ENCODE assay signal across 8 cellular contexts in genomic region chr7:4775281-4776159, GRCh38. TPM values are rescaled to one million over a fixed set of nuclear protein-coding genes. Genes with fewer than 3 reads are reported as not detected.
A peak's percentile ranks its signal among the peaks of the same experiment; 100 is the strongest.
DNase-seq lines count a peak whose midpoint lies in the region; ATAC-seq and TF ChIP-seq lines count a peak whose summit lies in the region.

TSS of gene AP5Z1 (plus strand) at chr7:4775623. CDS start at chr7:4775716, 93 bp downstream.

- H3K9me3 ChIP-seq in AG04450 (ENCODE audit: control insufficient read depth, insufficient read depth, low read length): no peaks in the 10 kb centered on the region; the same call in 1 of the 2 replicates
- H3K9me3 ChIP-seq in WERI-Rb-1 (ENCODE audit: severe bottlenecking): no peaks in the 10 kb centered on the region
- no peaks in the 10 kb centered on the region for H3K9me3 ChIP-seq in breast epithelium
- H3K9me3 ChIP-seq in iPS-18c (ENCODE audit: control insufficient read depth, insufficient read depth, low read length): no peaks in the 10 kb centered on the region
- H3K9me3 ChIP-seq in skeletal muscle tissue (ENCODE audit: control insufficient read depth in 3 of 3, low read length in 3 of 3): no peaks in the 10 kb centered on the region

- H3K4me3 ChIP-seq in AG04450 (ENCODE audit: low read depth, low read length) (peak within 1 kb of the TSS; percentile 98), WERI-Rb-1 (ENCODE audit: low read depth, low read length) (peak within 1 kb of the TSS; percentile 99), breast epithelium (peak within 1 kb of the TSS; percentile 67 to 91 (median 84)), iPS-18c (ENCODE audit: insufficient read depth, low read depth, low read length) (peak within 1 kb of the TSS; percentile 81), skeletal muscle tissue (ENCODE audit: low read length in 3 of 3) (peak within 1 kb of the TSS; percentile 89 to 98 (median 98))

- peak; percentile 93 for TF ChIP-seq POLR2A in breast epithelium (IDR thresholded peaks at IDR 0.05)

- H3K27me3 ChIP-seq in AG04450 (ENCODE audit: control insufficient read depth, insufficient read depth, low read length): no peaks in the 10 kb centered on the region
- H3K27me3 ChIP-seq in WERI-Rb-1 (ENCODE audit: insufficient read depth, low read depth, severe bottlenecking): no peaks in the 10 kb centered on the region
- no peaks in the 10 kb centered on the region for H3K27me3 ChIP-seq in breast epithelium
- H3K27me3 ChIP-seq in skeletal muscle tissue (ENCODE audit: control insufficient read depth in 3 of 3, insufficient read depth in 3 of 3, low read length in 3 of 3): no peaks in the 10 kb centered on the region

- H3K36me3 ChIP-seq in WERI-Rb-1 (no peaks in the 10 kb centered on the region), breast epithelium (no peaks in the 10 kb centered on the region), skeletal muscle tissue (ENCODE audit: control insufficient read depth in 3 of 3, insufficient read depth in 3 of 3, low read length in 3 of 3) (peaks cover 0 to 13% (median 6%) of the 10 kb centered on the region in 3 donors)

- H3K4me1 ChIP-seq in breast epithelium (peaks cover 0 to 7% of the 10 kb centered on the region in 2 donors), skeletal muscle tissue (ENCODE audit: control insufficient read depth in 3 of 3, insufficient read depth in 3 of 3, low read length in 3 of 3) (peaks cover 16 to 26% (median 20%) of the 10 kb centered on the region in 3 donors)

- POLR2A ChIA-PET in AG04450 (lab: Yijun Ruan, JAX): interaction anchor here (0.6 to 2.3 kb wide), 21 partner anchors 9 to 286 kb away, joined by 3 to 25 read pairs (median 4); partner anchors contain the start of gene FOXK1

- TF ChIP-seq CTCF in AG04450 (IDR thresholded peaks at IDR 0.05; ENCODE audit: low read depth, low read length) (no peak), WERI-Rb-1 (IDR thresholded peaks at IDR 0.05; ENCODE audit: low read depth, low read length) (no peak), breast epithelium (IDR thresholded peaks at IDR 0.05) (no peak)

- DNase-seq in AG04450 (ENCODE audit: low read depth, low spot score): peak; percentile 92
- DNase-seq in NCI-H2227 (lab: John Stamatoyannopoulos, UW; ENCODE audit: unreplicated experiment): peak; percentile 95
- DNase-seq in WERI-Rb-1: peak; percentile 95
- DNase-seq in breast epithelium (ENCODE audit: low spot score in 2 of 2): peak; percentile 95 to 96

- H3K27ac ChIP-seq in AG04450 (ENCODE audit: low read depth, low read length) (peak within 1 kb of the TSS; percentile 93), WERI-Rb-1 (peak within 1 kb of the TSS; percentile 69), breast epithelium (peak within 1 kb of the TSS; percentile 92 to 99), skeletal muscle tissue (ENCODE audit: low read depth, low read length) (peak within 1 kb of the TSS; percentile 95)

- intact Hi-C loops in breast epithelium (cut with DNase I; ENCODE audit: low total_unique reads): no loop called here

- ATAC-seq in GM18873 (IDR thresholded peaks at IDR 0.05; ENCODE audit: low FRiP score, unreplicated experiment): peak; percentile 79
- ATAC-seq in HG03135 (IDR thresholded peaks at IDR 0.05; ENCODE audit: unreplicated experiment): peak; percentile 89

- H3K9ac ChIP-seq in skeletal muscle tissue (ENCODE audit: low read depth in 1 of 3, low read length in 3 of 3): peak within 1 kb of the TSS; percentile 90 to 96 (median 93)

- CTCF ChIA-PET in AG04450 (lab: Charles Lee): interaction anchor here (0.6 to 1.5 kb wide), 8 partner anchors 9 to 286 kb away, joined by 3 to 4 read pairs (median 3); no protein-coding TSS in a partner anchor

RNA-seq across cellular contexts. Expression of gene AP5Z1, which starts in this region (rescaled TPM):
- 12.6 and 18.9 TPM in 2 replicates for polyA plus RNA-seq in AG04450 (2011; rRNA removed)
- 7.6 and 11.1 TPM in 2 replicates for polyA minus RNA-seq in AG04450 (2011; rRNA and poly(A)+ RNA removed)
- total RNA-seq in breast epithelium (10 to 100 TPM; 20.0 to 25.9 (median 23.3) TPM), skeletal muscle tissue (13.6 TPM)

Comparison
In these comparisons a context has a peak if more than half of its experiments do, and no peak if none do; other contexts are left out.
1. Peak in every context shown above with its lines: DNase-seq, ATAC-seq, H3K4me3 ChIP-seq and H3K27ac ChIP-seq.